In genomic region chr4:137960371-137961050, GRCh38 we compare ENCODE assay signal across 13 cellular contexts.
DNase-seq lines count a peak whose midpoint lies in the region; ATAC-seq and TF ChIP-seq lines count a peak whose summit lies in the region.
"Had no signal": no experiment of that assay in that cellular context is flagged by ENCODE, and none has a peak within 500 bp of the region (broad histone marks: within the 10 kb centered on the region; RNA-seq: fewer than 3 reads in every experiment).

No MANE protein-coding gene starts in this region.

- H3K27me3 ChIP-seq in osteoblast (ENCODE audit: insufficient read depth, low read length) = no peaks in the 10 kb centered on the region
- no peaks in the 10 kb centered on the region for H3K27me3 ChIP-seq in upper lobe of left lung
- H3K27me3 ChIP-seq: neutrophil had no signal

- H4K20me1 ChIP-seq in osteoblast (ENCODE audit: insufficient read depth, low read length) = no peaks in the 10 kb centered on the region

- H3K36me3 ChIP-seq in osteoblast (ENCODE audit: insufficient read depth, low read length) (no peaks in the 10 kb centered on the region), upper lobe of left lung (no peaks in the 10 kb centered on the region)
- H3K36me3 ChIP-seq: neutrophil had no signal

- ATAC-seq in upper lobe of left lung (ENCODE audit: low FRiP score in 2 of 2) = no peak
- ATAC-seq in GM19397 (IDR thresholded peaks at IDR 0.05; ENCODE audit: unreplicated experiment) = no peak
- no peak for ATAC-seq in HG03442 (IDR thresholded peaks at IDR 0.05; ENCODE audit: unreplicated experiment)
- ATAC-seq: stimulated activated naive CD8-positive, alpha-beta T cell treated with anti-CD3 and anti-CD28 coated beads, Interleukin-15, Interleukin-2, amounts not matched to agents 100 U/mL and 50 U/mL, for 24 hours had no signal

- no peaks in the 10 kb centered on the region for H3K9me3 ChIP-seq in osteoblast (ENCODE audit: low read depth, low read length)
- H3K9me3 ChIP-seq in upper lobe of left lung = no peaks in the 10 kb centered on the region
- H3K9me3 ChIP-seq: neutrophil had no signal

- TF ChIP-seq EP300 in upper lobe of left lung (IDR thresholded peaks at IDR 0.05) = no peak

- H3K27ac ChIP-seq in osteoblast (ENCODE audit: low read depth, low read length) = peak overlapping the region; percentile 70
- peak overlapping the region in 1 of 4 donors; percentile 1 for H3K27ac ChIP-seq in upper lobe of left lung
- H3K27ac ChIP-seq: C4-2B, neutrophil had no signal

- 46 to 48% methylated on average over 3 of the region's 3 CpGs for WGBS in upper lobe of left lung, 2 donors

- no peak for TF ChIP-seq CTCF in osteoblast (IDR thresholded peaks at IDR 0.05; ENCODE audit: extremely low read depth, low read depth, low read length)
- no peak for TF ChIP-seq CTCF in upper lobe of left lung (IDR thresholded peaks at IDR 0.05)

- no peak for TF ChIP-seq POLR2A in upper lobe of left lung (IDR thresholded peaks at IDR 0.05)

- H2AFZ ChIP-seq in osteoblast (ENCODE audit: low read length) = no peak overlapping the region

- H3K4me3 ChIP-seq in osteoblast (ENCODE audit: insufficient read depth, low read length) (peak overlapping the region; percentile 22), upper lobe of left lung (no peak overlapping the region)

- H3K4me1 ChIP-seq in osteoblast (ENCODE audit: insufficient read depth, low read length) (peaks cover 24% of the 10 kb centered on the region), upper lobe of left lung (peaks cover 0 to 10% (median 3%) of the 10 kb centered on the region in 4 donors)

- peak; percentile 65 for DNase-seq in EL
- DNase-seq in SK-MEL-5 (ENCODE audit: low read depth, low spot score) = peak; percentile 52
- peak; percentile 81 for DNase-seq in fibroblast of gingiva (ENCODE audit: low read depth)
- DNase-seq in osteoblast (ENCODE audit: insufficient read length, low spot score, missing footprints) = no peak
- DNase-seq in upper lobe of left lung = no peak
- DNase-seq in NCI-H2081 (lab: John Stamatoyannopoulos, UW) = no peak
- DNase-seq: activated effector memory CD4-positive, alpha-beta T cell treated with anti-CD3 and anti-CD28 coated beads, Interleukin-2, amount 50 U/mL, for 16 hours; stimulated activated CD4-positive, alpha-beta T cell treated with anti-CD3 and anti-CD28 coated beads, Interleukin-4, amount 100 ng/mL, for 1 hour; stimulated activated naive CD8-positive, alpha-beta T cell treated with anti-CD3 and anti-CD28 coated beads, Interleukin-15, Interleukin-2, amounts not matched to agents 100 U/mL and 50 U/mL, for 24 hours had no signal

- H3K4me2 ChIP-seq in osteoblast (ENCODE audit: insufficient read depth, low read length) = peak overlapping the region; percentile 64

- in situ Hi-C loops in SK-MEL-5 (cut with HindIII; ENCODE audit: low pct_unique_long_range_greater_than_20kb, low sequenced_read_pairs) = no loop called here

- no peaks in the 10 kb centered on the region for H3K79me2 ChIP-seq in osteoblast (ENCODE audit: insufficient read depth, low read length)

Comparison
In these comparisons a context has a peak if more than half of its experiments do, and no peak if none do; other contexts are left out.
1. DNase-seq: peak in EL (single experiment), SK-MEL-5 (single experiment) and fibroblast of gingiva (single experiment); none in osteoblast (single experiment), upper lobe of left lung (0 of 2) and NCI-H2081 (0 of 2).